In the genomic region with DNA sequence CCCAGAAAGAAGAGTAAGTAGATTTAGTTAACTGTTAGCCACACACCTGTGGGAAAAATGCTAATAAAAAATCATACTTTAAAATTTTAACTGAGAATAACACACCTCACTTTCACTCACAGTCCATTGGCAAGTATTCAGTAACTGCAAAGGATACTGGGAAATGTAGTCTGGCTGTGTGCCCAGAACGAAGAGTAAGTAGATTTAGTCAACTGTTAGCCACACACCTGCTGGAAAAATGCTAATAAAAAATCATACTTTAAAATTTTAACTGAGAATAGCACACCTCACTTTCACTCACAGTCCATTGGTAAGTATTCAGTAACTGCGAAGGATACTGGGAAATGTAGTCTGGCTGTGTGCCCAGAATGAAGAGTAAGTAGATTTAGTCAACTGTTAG, we compare ENCODE assay signal across 19 cellular contexts.
DNase-seq lines count a peak whose midpoint lies in the region; ATAC-seq and TF ChIP-seq lines count a peak whose summit lies in the region.
"Had no signal": no experiment of that assay in that cellular context is flagged by ENCODE, and none has a peak within 500 bp of the region (broad histone marks: within the 10 kb centered on the region; RNA-seq: fewer than 3 reads in every experiment).

No MANE protein-coding gene starts in this region.

- H3K9me2 ChIP-seq in OCI-LY7 (ENCODE audit: insufficient read depth, low read length): no peaks in the 10 kb centered on the region

- H3K4me2 ChIP-seq in OCI-LY7 (ENCODE audit: low read length): no peak overlapping the region
- H3K4me2 ChIP-seq: GM23338 had no signal

- H2AFZ ChIP-seq in OCI-LY7 (ENCODE audit: low read length): no peak overlapping the region
- H2AFZ ChIP-seq: GM23338 had no signal

- ATAC-seq in GM19035 (IDR thresholded peaks at IDR 0.05; ENCODE audit: unreplicated experiment): no peak
- ATAC-seq: activated naive CD4-positive, alpha-beta T cell treated with anti-CD3 and anti-CD28 coated beads, Interleukin-2, amount 50 U/mL, for 72 hours; GM23338; natural killer cell treated with Interleukin-12 subunit alpha and Interleukin-12 subunit beta and Interleukin-15 and Interleukin-18, amount 100 ng/mL, for 72 hours; sciatic nerve had no signal

- H3K4me1 ChIP-seq in OCI-LY7 (ENCODE audit: insufficient read depth, low read length, poor library complexity, severe bottlenecking): no peaks in the 10 kb centered on the region
- H3K4me1 ChIP-seq: uterus had no signal

- intact Hi-C loops in OCI-LY7 (cut with micrococcal nuclease; ENCODE audit: unreplicated experiment): no loop called here

- H3K27ac ChIP-seq in OCI-LY7 (ENCODE audit: low read depth, low read length, poor library complexity, severe bottlenecking): no peak overlapping the region
- H3K27ac ChIP-seq: C4-2B, ovary, uterus had no signal

- DNase-seq in NCI-H345 (lab: John Stamatoyannopoulos, UW): peak; percentile 50
- DNase-seq in NCI-H345 treated with DMSO at 0.1 percent for 48 hours (lab: John Stamatoyannopoulos, UW; ENCODE audit: unreplicated experiment): no peak
- DNase-seq in NCI-H1694 treated with DMSO at 0.1 percent for 48 hours (lab: John Stamatoyannopoulos, UW): peak; percentile 37
- DNase-seq in RPMI8226: peak; percentile 64
- peak; percentile 21 for DNase-seq in mucosa of gallbladder (ENCODE audit: low spot score)
- DNase-seq in OCI-LY7 (ENCODE audit: low spot score): no peak
- DNase-seq in GM10248 (ENCODE audit: extremely low spot score): no peak
- DNase-seq: activated T-cell treated with anti-CD3 and anti-CD28 coated beads, Interleukin-2, amount 50 U/mL, for 48 hours; DMS153; KG1; ovary; SW 1271; uterus had no signal

- no peaks in the 10 kb centered on the region for H4K20me1 ChIP-seq in OCI-LY7 (ENCODE audit: insufficient read depth, low read length)

- H3K79me2 ChIP-seq in OCI-LY7 (ENCODE audit: insufficient read depth, low read depth, low read length): no peaks in the 10 kb centered on the region

- no TSS peak for BruUV-seq in OCI-LY7 (replicated peaks; lab: Mats Ljungman, UMichigan)

- no peak overlapping the region for H3K4me3 ChIP-seq in OCI-LY7 (ENCODE audit: low read depth, low read length, poor library complexity, severe bottlenecking)
- H3K4me3 ChIP-seq: GM23338, ovary, uterus had no signal

- CTCF ChIA-PET in OCI-LY7 (lab: Charles Lee; ENCODE audit: unreplicated experiment): no interaction called here
- CTCF ChIA-PET in GM10248 (lab: Yijun Ruan, JAX): interaction anchor here (1.2 kb wide), 1 partner anchor 11 kb away, joined by 3 read pairs; no protein-coding TSS in a partner anchor

- POLR2A ChIA-PET in OCI-LY7 (lab: Charles Lee) (no interaction called here), GM10248 (lab: Yijun Ruan, JAX) (no interaction called here)

- H3K9me3 ChIP-seq in OCI-LY7 (ENCODE audit: low read length): no peaks in the 10 kb centered on the region
- H3K9me3 ChIP-seq: ovary, uterus had no signal

- TF ChIP-seq CTCF in OCI-LY7 (conservative IDR thresholded peaks at IDR 0.05; ENCODE audit: low read length) (no peak), GM10248 (IDR thresholded peaks at IDR 0.05; ENCODE audit: control extremely low read depth, extremely low read depth, low read depth, missing control alignments) (no peak)

- H3K36me3 ChIP-seq in OCI-LY7 (ENCODE audit: insufficient read depth, low read length): no peaks in the 10 kb centered on the region
- H3K36me3 ChIP-seq: ovary, uterus had no signal

Comparison
In these comparisons a context has a peak if more than half of its experiments do, and no peak if none do; other contexts are left out.
1. DNase-seq: peak in NCI-H345 (single experiment), NCI-H1694 treated with DMSO at 0.1 percent for 48 hours (single experiment), RPMI8226 (single experiment) and mucosa of gallbladder (single experiment); none in NCI-H345 treated with DMSO at 0.1 percent for 48 hours (single experiment), OCI-LY7 (single experiment) and GM10248 (single experiment).